ENCODE assay signal across 1 cellular context in genomic region chr17:65526854-65527253, GRCh38.
TF ChIP-seq lines count a peak whose summit lies in the region.

No MANE protein-coding gene starts in this region.

TF ChIP-seq in HepG2, 621 proteins besides CTCF, POLR2A, EP300 and RAD21 (continued from another document):
- peak; percentile 39; the same call in 1 of the 2 replicates for TF ChIP-seq ZNF362 (CRISPR knock-in tag; IDR thresholded peaks at IDR 0.05; ENCODE audit: borderline replicate concordance)
